20 cellular contexts compared by ENCODE assay signal in the genomic region with DNA sequence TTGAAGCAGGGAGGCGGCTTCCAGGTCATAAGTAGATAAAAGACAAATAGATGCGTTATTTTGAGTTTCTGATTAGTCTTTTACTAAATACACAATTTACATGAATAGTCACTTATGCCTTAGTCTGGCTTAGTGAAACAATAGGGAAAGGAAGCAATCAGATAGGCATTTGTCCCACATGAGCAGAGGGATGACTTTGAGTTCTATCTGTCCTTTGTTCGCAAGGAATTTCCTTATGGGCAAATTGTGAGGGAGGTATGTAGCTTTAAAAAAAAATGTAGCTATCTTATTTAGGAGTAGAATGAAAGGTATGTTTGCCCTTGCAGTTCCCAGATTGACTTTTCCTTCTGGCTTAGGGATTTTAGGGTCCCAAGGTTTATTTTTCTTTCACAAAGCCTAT. TPM values are rescaled to one million over a fixed set of nuclear protein-coding genes. Genes with fewer than 3 reads are reported as not detected.
DNase-seq lines count a peak whose midpoint lies in the region; ATAC-seq and TF ChIP-seq lines count a peak whose summit lies in the region.
"Had no signal": no experiment of that assay in that cellular context is flagged by ENCODE, and none has a peak within 500 bp of the region (broad histone marks: within the 10 kb centered on the region; RNA-seq: fewer than 3 reads in every experiment).

No MANE protein-coding gene starts in this region.

- no peaks in the 10 kb centered on the region for H4K20me1 ChIP-seq in IMR-90 (ENCODE audit: insufficient read depth, low read length)
- no peaks in the 10 kb centered on the region for H4K20me1 ChIP-seq in osteoblast (ENCODE audit: insufficient read depth, low read length)

- no peaks in the 10 kb centered on the region for H3K36me3 Mint-ChIP-seq in endodermal cell (ENCODE audit: low read depth)
- peaks cover 4% of the 10 kb centered on the region for H3K36me3 Mint-ChIP-seq in nephron (ENCODE audit: low read depth)
- H3K36me3 Mint-ChIP-seq: CD4-positive, alpha-beta memory T cell had no signal

- H2BK120ac ChIP-seq in IMR-90 (ENCODE audit: low read depth, low read length) = peak overlapping the region; percentile 53; the same call in 1 of the 2 replicates

- ATAC-seq in IMR-90 (ENCODE audit: low read depth) = no peak

- H3K4me3 ChIP-seq in IMR-90 (ENCODE audit: insufficient read depth, low read depth, low read length) = no peak overlapping the region
- peak overlapping the region; percentile 48 for H3K4me3 ChIP-seq in endodermal cell (ENCODE audit: low read length)
- H3K4me3 ChIP-seq in osteoblast (ENCODE audit: insufficient read depth, low read length) = no peak overlapping the region

- H3K27me3 ChIP-seq in IMR-90 (ENCODE audit: control insufficient read depth, insufficient read depth, low read length) (no peaks in the 10 kb centered on the region), endodermal cell (ENCODE audit: control insufficient read depth, insufficient read depth, low read length, poor library complexity, severe bottlenecking) (no peaks in the 10 kb centered on the region), osteoblast (ENCODE audit: insufficient read depth, low read length) (no peaks in the 10 kb centered on the region)

- intact Hi-C loops in IMR-90 (cut with micrococcal nuclease) = no loop called here

- H3K9ac ChIP-seq in IMR-90 (ENCODE audit: low read depth, low read length) = no peak overlapping the region
- H3K9ac ChIP-seq in endodermal cell (ENCODE audit: extremely low read depth, low read length, poor library complexity, severe bottlenecking) = no peak overlapping the region

- H4K5ac ChIP-seq in IMR-90 (ENCODE audit: low read depth, low read length) = peak overlapping the region; percentile 93

- H3K4me2 ChIP-seq in IMR-90 (ENCODE audit: low read depth, low read length) (no peak overlapping the region), osteoblast (ENCODE audit: insufficient read depth, low read length) (no peak overlapping the region)

- no peaks in the 10 kb centered on the region for H3K27me3 Mint-ChIP-seq in endodermal cell (ENCODE audit: insufficient read depth)
- no peaks in the 10 kb centered on the region for H3K27me3 Mint-ChIP-seq in nephron (ENCODE audit: low read depth)

- TF ChIP-seq POLR2A in IMR-90 (IDR thresholded peaks at IDR 0.05; ENCODE audit: low read depth, low read length) = no peak

- BruUV-seq in IMR-90 (replicated peaks; lab: Mats Ljungman, UMichigan) = no TSS peak

- no CpG with 5 or more reads among the region's 3 CpGs for WGBS in IMR-90 (ENCODE audit: extremely low coverage in 2 of 2, insufficient read length in 1 of 2), 2 experiments
- WGBS in endodermal cell (ENCODE audit: insufficient coverage in 1 of 2, insufficient read length in 1 of 2), 2 experiments = 90% methylated on average over 2 of the region's 3 CpGs; no CpG with 5 or more reads in 1 of the 2 experiments

- no peak for TF ChIP-seq CTCF in IMR-90 (conservative IDR thresholded peaks at IDR 0.05; ENCODE audit: low read depth, low read length)
- TF ChIP-seq CTCF in endodermal cell (conservative IDR thresholded peaks at IDR 0.05) = no peak
- no peak for TF ChIP-seq CTCF in nephron (IDR thresholded peaks at IDR 0.05; ENCODE audit: unreplicated experiment in 3 of 3)
- no peak for TF ChIP-seq CTCF in osteoblast (IDR thresholded peaks at IDR 0.05; ENCODE audit: extremely low read depth, low read depth, low read length)

- peak overlapping the region; percentile 21; the same call in 1 of the 2 replicates for H2AK5ac ChIP-seq in IMR-90 (ENCODE audit: low read depth, low read length)

- H3K56ac ChIP-seq in IMR-90 (ENCODE audit: extremely low read depth, insufficient read depth, low read length) = no peak overlapping the region

- H2AFZ ChIP-seq in IMR-90 (replicated peaks; ENCODE audit: low read length, poor library complexity) (no peak overlapping the region), osteoblast (ENCODE audit: low read length) (no peak overlapping the region)

- H3K9me1 ChIP-seq in IMR-90 (ENCODE audit: insufficient read depth, low read length) = peaks cover 9% of the 10 kb centered on the region

- peak overlapping the region; percentile 93 for H3K18ac ChIP-seq in IMR-90 (ENCODE audit: low read depth, low read length)

- no peak for TF ChIP-seq RAD21 in IMR-90 (IDR thresholded peaks at IDR 0.05; ENCODE audit: low read length)

- peak overlapping the region; percentile 95; the same call in 1 of the 3 replicates for H2BK15ac ChIP-seq in IMR-90 (ENCODE audit: low read depth, low read length)

- H2AK9ac ChIP-seq in IMR-90 (replicated peaks; ENCODE audit: low read depth, low read length, poor library complexity) = no peak overlapping the region

- H3K9me3 ChIP-seq in IMR-90 (ENCODE audit: control insufficient read depth, insufficient read depth, low read length) (peaks cover 5% of the 10 kb centered on the region), endodermal cell (ENCODE audit: control insufficient read depth, low read length) (peaks cover 34% of the 10 kb centered on the region), osteoblast (ENCODE audit: low read depth, low read length) (no peaks in the 10 kb centered on the region)

- dilution Hi-C loops in IMR-90 (cut with HindIII; ENCODE audit: low sequenced_read_pairs, unreplicated experiment) = no loop called here

- no peaks in the 10 kb centered on the region for H3K36me3 ChIP-seq in IMR-90 (ENCODE audit: control insufficient read depth, insufficient read depth, low read length)
- no peaks in the 10 kb centered on the region for H3K36me3 ChIP-seq in endodermal cell (ENCODE audit: control insufficient read depth, insufficient read depth, low read length)
- H3K36me3 ChIP-seq in osteoblast (ENCODE audit: insufficient read depth, low read length) = no peaks in the 10 kb centered on the region

- peaks cover 23% of the 10 kb centered on the region for H3K9me3 Mint-ChIP-seq in endodermal cell
- H3K9me3 Mint-ChIP-seq in nephron = peaks cover 25% of the 10 kb centered on the region

- peak overlapping the region; percentile 26 for H2BK5ac ChIP-seq in IMR-90 (ENCODE audit: low read depth, low read length, poor library complexity, severe bottlenecking)

- peak overlapping the region; percentile 72; the same call in 1 of the 2 replicates for H3K27ac ChIP-seq in IMR-90 (ENCODE audit: insufficient read depth, low read length)
- no peak overlapping the region for H3K27ac ChIP-seq in endodermal cell (ENCODE audit: low read depth, low read length)
- no peak overlapping the region for H3K27ac ChIP-seq in osteoblast (ENCODE audit: low read depth, low read length)

- H3K4ac ChIP-seq in IMR-90 (ENCODE audit: low read depth, low read length) = peak overlapping the region; percentile 50; the same call in 1 of the 2 replicates

- POLR2A ChIA-PET in IMR-90 (lab: Charles Lee; ENCODE audit: unreplicated experiment) = no interaction called here

- no peaks in the 10 kb centered on the region for H3K79me1 ChIP-seq in IMR-90 (ENCODE audit: low read depth in 1 of 2, low read length in 2 of 2)

- H3K79me2 ChIP-seq in osteoblast (ENCODE audit: insufficient read depth, low read length) = no peaks in the 10 kb centered on the region

- CTCF ChIA-PET in IMR-90 (lab: Yijun Ruan, JAX) = interaction anchor here (0.6 kb wide), 1 partner anchor 27 kb away, joined by 4 read pairs; no protein-coding TSS in a partner anchor

- no peak overlapping the region; the same call in 1 of the 2 replicates for H3K14ac ChIP-seq in IMR-90 (replicated peaks; ENCODE audit: low read depth, low read length)

- no peak overlapping the region for H4K91ac ChIP-seq in IMR-90 (ENCODE audit: insufficient read depth, low read depth, low read length)

- 0 out of 4 replicates have a peak overlapping the region, but pooled peaks of 1 of the 2 experiments have one; percentile 9 for H4K8ac ChIP-seq in IMR-90 (ENCODE audit: low read depth in 2 of 2, low read length in 2 of 2)

- no peak overlapping the region for H3K27ac Mint-ChIP-seq in endodermal cell
- peak overlapping the region; percentile 12 to 89 (median 50) for H3K27ac Mint-ChIP-seq in nephron
- H3K27ac Mint-ChIP-seq: CD4-positive, alpha-beta memory T cell had no signal

- no peak overlapping the region for H3K23ac ChIP-seq in IMR-90 (ENCODE audit: low read depth, low read length)

- H3K4me1 Mint-ChIP-seq in endodermal cell = peaks cover 8% of the 10 kb centered on the region
- H3K4me1 Mint-ChIP-seq in nephron = peaks cover 24% of the 10 kb centered on the region
- H3K4me1 Mint-ChIP-seq: CD4-positive, alpha-beta memory T cell had no signal

- in situ Hi-C loops in IMR-90 (cut with MboI; ENCODE audit: low sequenced_read_pairs) = no loop called here

- peak overlapping the region; percentile 76; the same call in 1 of the 2 replicates for H2BK20ac ChIP-seq in IMR-90 (ENCODE audit: low read depth, low read length)

- H3K4me1 ChIP-seq in IMR-90 (ENCODE audit: control insufficient read depth, insufficient read depth, low read length) (peaks cover 15% of the 10 kb centered on the region), endodermal cell (ENCODE audit: control insufficient read depth, insufficient read depth, low read length) (peaks cover 7% of the 10 kb centered on the region), osteoblast (ENCODE audit: insufficient read depth, low read length) (peaks cover 6% of the 10 kb centered on the region)

- H3K4me3 Mint-ChIP-seq in endodermal cell (no peak overlapping the region), nephron (no peak overlapping the region)
- H3K4me3 Mint-ChIP-seq: CD4-positive, alpha-beta memory T cell had no signal

- DNase-seq in IMR-90 = no peak
- no peak for DNase-seq in endodermal cell
- DNase-seq in osteoblast (ENCODE audit: insufficient read length, low spot score, missing footprints) = no peak
- DNase-seq in activated CD4-positive, CD25-positive, alpha-beta regulatory T cell treated with anti-CD3 and anti-CD28 coated beads, Interleukin-2, amount 50 U/mL, for 72 hours = no peak
- DNase-seq in SW480 (ENCODE audit: low spot score) = no peak
- DNase-seq: C1 segment of cervical spinal cord; Calu3; CD4-positive, alpha-beta memory T cell; COR-L47; DMS53; DMS79 treated with DMSO at 0.1 percent for 48 hours; GF-D8; H7 had no signal

RNA-seq across cellular contexts. Expression of a gene that starts 26.3 kb away (rescaled TPM):
- not detected in 2 replicates for total RNA-seq in IMR-90 (2012; rRNA removed)
- 0.26 TPM in 1 of 2 replicates, not detected in the other for polyA plus RNA-seq in IMR-90 (2012; rRNA removed)
- 0.07 and 0.24 TPM in 2 replicates for polyA plus RNA-seq in IMR-90 (2012; cell fraction: cytosol; rRNA removed)
- polyA plus RNA-seq in IMR-90 (2012; cell fraction: nucleus; rRNA removed; ENCODE audit: low replicate concordance) = 0.17 and 0.21 TPM in 2 replicates
- total RNA-seq in endodermal cell = not detected
- not detected for polyA plus RNA-seq in endodermal cell (2013, experiment 1 of 2)
- not detected for polyA plus RNA-seq in endodermal cell (2013, experiment 2 of 2)
- total RNA-seq in osteoblast = 0.59 and 0.72 TPM in 2 replicates
- total RNA-seq: A172; A673; CD4-positive, alpha-beta memory T cell; Daoy; G401; H1; H7 had no signal
- polyA plus RNA-seq: CD4-positive, alpha-beta memory T cell; H1 had no signal

RNA-seq across cellular contexts. Expression of a gene that starts 56.3 kb away (rescaled TPM):
- not detected in 2 replicates for total RNA-seq in IMR-90 (2012; rRNA removed)
- not detected in 2 replicates for polyA plus RNA-seq in IMR-90 (2012; rRNA removed)
- polyA plus RNA-seq in IMR-90 (2012; cell fraction: cytosol; rRNA removed) = not detected in 2 replicates
- polyA plus RNA-seq in IMR-90 (2012; cell fraction: nucleus; rRNA removed; ENCODE audit: low replicate concordance) = not detected in 2 replicates
- not detected for total RNA-seq in endodermal cell
- not detected for polyA plus RNA-seq in endodermal cell (2013, experiment 1 of 2)
- polyA plus RNA-seq in endodermal cell (2013, experiment 2 of 2) = not detected
- total RNA-seq in osteoblast = not detected in 2 replicates
- total RNA-seq: A172; A673; Calu3; CD4-positive, alpha-beta memory T cell; Daoy; G401; H1; H7 had no signal
- polyA plus RNA-seq: BJ; CD4-positive, alpha-beta memory T cell; H1 had no signal

RNA-seq across cellular contexts. Expression of a gene that starts 57.7 kb away (rescaled TPM):
- under 0.01 and 0.36 TPM in 2 replicates for total RNA-seq in IMR-90 (2012; rRNA removed)
- polyA plus RNA-seq in IMR-90 (2012; rRNA removed) = 0.10 and 0.46 TPM in 2 replicates
- polyA plus RNA-seq in IMR-90 (2012; cell fraction: cytosol; rRNA removed) = 0.40 TPM in 1 of 2 replicates, not detected in the other
- 0.08 and 1.1 TPM in 2 replicates for polyA plus RNA-seq in IMR-90 (2012; cell fraction: nucleus; rRNA removed; ENCODE audit: low replicate concordance)
- total RNA-seq in endodermal cell = not detected
- polyA plus RNA-seq in endodermal cell (2013, experiment 1 of 2) = not detected
- polyA plus RNA-seq in endodermal cell (2013, experiment 2 of 2) = not detected
- total RNA-seq in osteoblast = 0.59 and 0.72 TPM in 2 replicates
- total RNA-seq: A172; A673; Calu3; CD4-positive, alpha-beta memory T cell; Daoy; G401; H1; H7 had no signal
- polyA plus RNA-seq: CD4-positive, alpha-beta memory T cell; H1 had no signal
